In genomic region chr6:3456395-3456767, GRCh38 we compare ENCODE assay signal across 9 cellular contexts. TPM values are rescaled to one million over a fixed set of nuclear protein-coding genes. Genes with fewer than 3 reads are reported as not detected.
DNase-seq lines count a peak whose midpoint lies in the region; ATAC-seq and TF ChIP-seq lines count a peak whose summit lies in the region.
"Had no signal": no experiment of that assay in that cellular context is flagged by ENCODE, and none has a peak within 500 bp of the region (broad histone marks: within the 10 kb centered on the region; RNA-seq: fewer than 3 reads in every experiment).

No MANE protein-coding gene starts in this region.

- H4K20me1 ChIP-seq in MM.1S (ENCODE audit: insufficient read depth, low read length) (no peaks in the 10 kb centered on the region), smooth muscle cell (ENCODE audit: low read depth) (no peaks in the 10 kb centered on the region)

- no peaks in the 10 kb centered on the region for H3K9me3 Mint-ChIP-seq in activated naive CD4-positive, alpha-beta T cell treated with anti-CD3 and anti-CD28 coated beads, Interleukin-2, amount 10 ng/mL, durations not matched to agents 7 days and 5 days

- ATAC-seq in GM21717 (IDR thresholded peaks at IDR 0.05; ENCODE audit: unreplicated experiment) (no peak), HG03521 (IDR thresholded peaks at IDR 0.05; ENCODE audit: unreplicated experiment) (no peak)

- H3K27ac ChIP-seq in MM.1S (ENCODE audit: low read length) (no peak overlapping the region), smooth muscle cell (ENCODE audit: low read depth) (no peak overlapping the region)

- no peaks in the 10 kb centered on the region for H3K36me3 Mint-ChIP-seq in activated naive CD4-positive, alpha-beta T cell treated with anti-CD3 and anti-CD28 coated beads, Interleukin-2, amount 10 ng/mL, durations not matched to agents 7 days and 5 days
- H3K36me3 Mint-ChIP-seq: activated naive CD8-positive, alpha-beta T cell had no signal

- H3K36me3 ChIP-seq in MM.1S (replicated peaks; ENCODE audit: insufficient read depth, low read length) (no peaks in the 10 kb centered on the region), smooth muscle cell (ENCODE audit: low read depth) (no peaks in the 10 kb centered on the region)

- H3K4me3 ChIP-seq in MM.1S (ENCODE audit: low read length) (peak overlapping the region; percentile 76), fibroblast of villous mesenchyme (ENCODE audit: low read depth, low read length) (peak overlapping the region; percentile 33), smooth muscle cell (peak overlapping the region; percentile 54)

- peaks cover 5% of the 10 kb centered on the region; the same call in 1 of the 2 replicates for H3K4me1 ChIP-seq in MM.1S (ENCODE audit: low read length)
- H3K4me1 ChIP-seq in smooth muscle cell (ENCODE audit: low read depth) = peaks cover 16% of the 10 kb centered on the region

- H3K79me2 ChIP-seq in MM.1S (ENCODE audit: low read length) (no peaks in the 10 kb centered on the region), smooth muscle cell (ENCODE audit: low read depth) (no peaks in the 10 kb centered on the region)

- no peak overlapping the region for H3K9ac ChIP-seq in MM.1S (ENCODE audit: low read length)
- no peak overlapping the region for H3K9ac ChIP-seq in smooth muscle cell (ENCODE audit: low read depth)

- H3F3A ChIP-seq in MM.1S (ENCODE audit: insufficient read depth, low read length) (no peaks in the 10 kb centered on the region), smooth muscle cell (ENCODE audit: low read depth) (no peaks in the 10 kb centered on the region)

- peak overlapping the region; percentile 84; the same call in 1 of the 2 replicates for H2AFZ ChIP-seq in MM.1S (ENCODE audit: low read length)
- no peak overlapping the region for H2AFZ ChIP-seq in smooth muscle cell (ENCODE audit: low read depth)

- H3K27me3 ChIP-seq in MM.1S (replicated peaks; ENCODE audit: insufficient read depth, low read length) (peaks cover 11% of the 10 kb centered on the region; the same call in 1 of the 2 replicates), smooth muscle cell (ENCODE audit: low read depth) (peaks cover 83% of the 10 kb centered on the region)

- peaks cover 13% of the 10 kb centered on the region for H3K4me1 Mint-ChIP-seq in activated naive CD4-positive, alpha-beta T cell treated with anti-CD3 and anti-CD28 coated beads, Interleukin-2, amount 10 ng/mL, durations not matched to agents 7 days and 5 days

- peak; percentile 27 for DNase-seq in activated naive CD4-positive, alpha-beta T cell treated with anti-CD3 and anti-CD28 coated beads, Interleukin-2, amount 10 ng/mL, durations not matched to agents 7 days and 5 days
- no peak for DNase-seq in activated naive CD4-positive, alpha-beta T cell treated with Interleukin-2 at 50 U/mL for 16 hours
- DNase-seq in MM.1S (peak; percentile 19), fibroblast of villous mesenchyme (ENCODE audit: low read depth) (no peak), smooth muscle cell (lab: John Stamatoyannopoulos, UW; ENCODE audit: unreplicated experiment) (no peak), T1000 (lab: John Stamatoyannopoulos, UW) (no peak)

- no peaks in the 10 kb centered on the region for H3K9me2 ChIP-seq in MM.1S (replicated peaks; ENCODE audit: insufficient read depth, low read length)

- WGBS in smooth muscle cell (ENCODE audit: low lambda C conversion rate) = under 1% methylated on average over 59 of the region's 66 CpGs

- H3K4me2 ChIP-seq in MM.1S (ENCODE audit: low read depth, low read length) (peak overlapping the region; percentile 100; the same call in 1 of the 2 replicates), smooth muscle cell (peak overlapping the region; percentile 92)

- no peak overlapping the region for H3K27ac Mint-ChIP-seq in activated naive CD4-positive, alpha-beta T cell treated with anti-CD3 and anti-CD28 coated beads, Interleukin-2, amount 10 ng/mL, durations not matched to agents 7 days and 5 days
- H3K27ac Mint-ChIP-seq: activated naive CD8-positive, alpha-beta T cell had no signal

- no peak overlapping the region for H3K4me3 Mint-ChIP-seq in activated naive CD4-positive, alpha-beta T cell treated with anti-CD3 and anti-CD28 coated beads, Interleukin-2, amount 10 ng/mL, durations not matched to agents 7 days and 5 days
- H3K4me3 Mint-ChIP-seq: activated naive CD8-positive, alpha-beta T cell had no signal

- no peaks in the 10 kb centered on the region for H3K9me3 ChIP-seq in MM.1S (replicated peaks; ENCODE audit: insufficient read depth, low read length)
- H3K9me3 ChIP-seq in smooth muscle cell (replicated peaks; ENCODE audit: low read depth) = no peaks in the 10 kb centered on the region

- no peak for TF ChIP-seq CTCF in MM.1S (IDR thresholded peaks at IDR 0.05; ENCODE audit: low read length)
- TF ChIP-seq CTCF in fibroblast of villous mesenchyme (IDR thresholded peaks at IDR 0.05; ENCODE audit: insufficient read depth, low read depth, low read length) = no peak
- TF ChIP-seq CTCF in smooth muscle cell (IDR thresholded peaks at IDR 0.05; ENCODE audit: borderline replicate concordance, insufficient read depth, poor library complexity, severe bottlenecking) = no peak

- CTCF ChIA-PET in activated naive CD4-positive, alpha-beta T cell treated with anti-CD3 and anti-CD28 coated beads, Interleukin-2, amount 10 ng/mL, durations not matched to agents 7 days and 5 days (lab: Charles Lee) = interaction anchor here (0.5 kb wide), 1 partner anchor 17 kb away, joined by 3 read pairs; no protein-coding TSS in a partner anchor

- H3K27me3 Mint-ChIP-seq in activated naive CD4-positive, alpha-beta T cell treated with anti-CD3 and anti-CD28 coated beads, Interleukin-2, amount 10 ng/mL, durations not matched to agents 7 days and 5 days = peaks cover 25% of the 10 kb centered on the region

RNA-seq across cellular contexts. Expression of gene SLC22A23, which starts 0.5 kb away (rescaled TPM):
- 2.2 and 2.6 TPM in 2 replicates for total RNA-seq in fibroblast of villous mesenchyme
- 3.6 and 3.8 TPM in 2 replicates for total RNA-seq in smooth muscle cell
- polyA plus RNA-seq in smooth muscle cell = 1.6 and 2.7 TPM in 2 replicates

Comparison
In these comparisons a context has a peak if more than half of its experiments do, and no peak if none do; other contexts are left out.
1. DNase-seq: peak in activated naive CD4-positive, alpha-beta T cell treated with anti-CD3 and anti-CD28 coated beads, Interleukin-2, amount 10 ng/mL, durations not matched to agents 7 days and 5 days (single experiment) and MM.1S (single experiment); none in activated naive CD4-positive, alpha-beta T cell treated with Interleukin-2 at 50 U/mL for 16 hours (single experiment), fibroblast of villous mesenchyme (single experiment), smooth muscle cell (single experiment) and T1000 (single experiment).
2. Peak in every context shown above with its lines, with median percentiles within 50 percentile points of each other: H3K4me3 ChIP-seq.